In genomic region chrX:96791559-96791958, GRCh38 we compare ENCODE assay signal across 15 cellular contexts.
DNase-seq lines count a peak whose midpoint lies in the region; ATAC-seq and TF ChIP-seq lines count a peak whose summit lies in the region.
"Had no signal": no experiment of that assay in that cellular context is flagged by ENCODE, and none has a peak within 500 bp of the region (broad histone marks: within the 10 kb centered on the region; RNA-seq: fewer than 3 reads in every experiment).

No MANE protein-coding gene starts in this region.

- peak; percentile 68 for ATAC-seq in sciatic nerve

- TF ChIP-seq CTCF in fibroblast of villous mesenchyme (IDR thresholded peaks at IDR 0.05; ENCODE audit: insufficient read depth, low read depth, low read length) = no peak

- DNase-seq in GM04504 (ENCODE audit: low read depth) = peak; percentile 24
- peak; percentile 34 for DNase-seq in amniotic epithelial cell (ENCODE audit: low read depth)
- DNase-seq in fibroblast of villous mesenchyme (ENCODE audit: low read depth) = peak; percentile 5
- DNase-seq in sciatic nerve (ENCODE audit: low spot score) = no peak
- no peak for DNase-seq in NCI-H1930 (lab: John Stamatoyannopoulos, UW)
- no peak for DNase-seq in iPS-NIHi7 (ENCODE audit: extremely low spot score)
- DNase-seq in NCI-H1694 (lab: John Stamatoyannopoulos, UW) = no peak
- no peak for DNase-seq in activated CD8-positive, alpha-beta memory T cell treated with anti-CD3 and anti-CD28 coated beads, Interleukin-2, amount 50 U/mL, for 48 hours
- DNase-seq: activated CD4-positive, alpha-beta T cell treated with anti-CD3 and anti-CD28 coated beads, Interleukin-2, amount 10 ng/mL, durations not matched to agents 24 days and 14 days; activated naive CD4-positive, alpha-beta T cell; aorta; hypothalamus; NCI-H2107; Peyer's patch had no signal

- intact Hi-C loops in sciatic nerve (cut with DNase I) = no loop called here

- no peak overlapping the region for H3K4me3 ChIP-seq in fibroblast of villous mesenchyme (ENCODE audit: low read depth, low read length)
- H3K4me3 ChIP-seq: BLaER1 treated with 17β-estradiol and CSF1 and Interleukin-3, amounts not matched to agents 10 nM and 100 nM; Peyer's patch had no signal

Comparison
In these comparisons a context has a peak if more than half of its experiments do, and no peak if none do; other contexts are left out.
1. DNase-seq: peak in GM04504 (single experiment), amniotic epithelial cell (single experiment) and fibroblast of villous mesenchyme (single experiment); none in sciatic nerve (single experiment), NCI-H1930 (0 of 2), iPS-NIHi7 (single experiment), NCI-H1694 (single experiment) and activated CD8-positive, alpha-beta memory T cell treated with anti-CD3 and anti-CD28 coated beads, Interleukin-2, amount 50 U/mL, for 48 hours (single experiment).